ENCODE assay signal across 8 cellular contexts in the genomic region with DNA sequence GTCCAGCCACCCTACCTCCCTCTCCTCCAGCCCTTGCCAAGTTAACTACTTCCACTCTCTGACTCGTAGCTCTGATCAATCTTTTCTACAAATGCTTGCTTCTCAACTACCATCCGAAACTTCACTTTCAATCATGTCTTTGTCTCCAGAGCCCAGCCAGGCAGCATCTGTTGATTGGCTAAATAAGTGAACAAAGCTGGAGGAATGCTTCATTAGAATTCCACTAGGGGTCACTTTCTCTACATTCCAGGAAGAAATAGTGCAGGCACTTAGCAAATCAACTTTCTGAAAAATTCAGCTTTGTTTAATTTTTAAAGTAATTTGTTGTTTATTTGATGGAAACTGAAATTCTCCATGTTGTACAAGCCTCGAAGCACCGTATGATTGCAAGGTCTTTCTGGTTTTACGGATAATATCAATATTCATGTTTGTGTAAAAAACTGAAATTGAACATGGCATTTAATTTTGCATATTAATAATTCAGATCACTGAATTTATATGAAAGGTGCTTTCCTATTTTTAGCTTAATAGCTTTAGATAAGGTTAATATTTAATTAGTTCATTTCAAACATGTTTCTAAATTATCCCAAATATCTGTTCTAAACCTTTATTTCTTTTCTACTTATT. TPM values are rescaled to one million over a fixed set of nuclear protein-coding genes. Genes with fewer than 3 reads are reported as not detected.
DNase-seq lines count a peak whose midpoint lies in the region; ATAC-seq, FAIRE-seq and TF ChIP-seq lines count a peak whose summit lies in the region.

No MANE protein-coding gene starts in this region.

- TF ChIP-seq POLR2A in ovary (IDR thresholded peaks at IDR 0.05): no peak

- no peaks in the 10 kb centered on the region for H3K36me3 ChIP-seq in BLaER1 treated with 17β-estradiol and CSF1 and Interleukin-3, amounts not matched to agents 10 nM and 100 nM
- H3K36me3 ChIP-seq in RWPE2 (ENCODE audit: low read depth) (no peaks in the 10 kb centered on the region), ovary (no peaks in the 10 kb centered on the region)

- H3K36me3 Mint-ChIP-seq in mesothelial cell of epicardium: no peaks in the 10 kb centered on the region

- DNase-seq in GM18507 (ENCODE audit: extremely low spot score, insufficient read length, low read depth): no peak
- DNase-seq in LHCN-M2 (ENCODE audit: low read depth): peak; percentile 48
- no peak for DNase-seq in RWPE2 (ENCODE audit: low spot score)
- DNase-seq in mesothelial cell of epicardium (ENCODE audit: low spot score in 2 of 2, unreplicated experiment in 2 of 2): no peak
- DNase-seq in ovary: no peak

- FAIRE-seq in GM18507 (lab: Jason Lieb, UNC): peak; percentile 80
- peak; percentile 70 for FAIRE-seq in endometrium (lab: Jason Lieb, UNC)

- H3K9me3 Mint-ChIP-seq in mesothelial cell of epicardium: no peaks in the 10 kb centered on the region

- H3K4me1 Mint-ChIP-seq in mesothelial cell of epicardium: no peaks in the 10 kb centered on the region

- peak; percentile 83 for TF ChIP-seq CTCF in RWPE2 (IDR thresholded peaks at IDR 0.05; ENCODE audit: poor library complexity, severe bottlenecking)
- TF ChIP-seq CTCF in mesothelial cell of epicardium (IDR thresholded peaks at IDR 0.05; ENCODE audit: unreplicated experiment): peak; percentile 58
- TF ChIP-seq CTCF in ovary (IDR thresholded peaks at IDR 0.05): no peak

- 27 to 52% (median 34%) methylated on average over 5 of the region's 5 CpGs for WGBS in ovary, 3 donors

- H3K4me3 ChIP-seq in BLaER1 treated with 17β-estradiol and CSF1 and Interleukin-3, amounts not matched to agents 10 nM and 100 nM: no peak overlapping the region
- H3K4me3 ChIP-seq in RWPE2 (ENCODE audit: severe bottlenecking) (no peak overlapping the region), ovary (no peak overlapping the region)

- ATAC-seq in RWPE2 (ENCODE audit: low read depth) (peak; percentile 58; the same call in 2 of the 3 replicates), GM21825 (IDR thresholded peaks at IDR 0.05; ENCODE audit: unreplicated experiment) (no peak)

- TF ChIP-seq EP300 in ovary (IDR thresholded peaks at IDR 0.05): no peak

- peaks cover 0 to 55% (median 34%) of the 10 kb centered on the region in 10 experiments; a peak in 18 of 20 replicates for H3K4me1 ChIP-seq in BLaER1 treated with 17β-estradiol and CSF1 and Interleukin-3, amounts not matched to agents 10 nM and 100 nM
- H3K4me1 ChIP-seq in RWPE2 (ENCODE audit: insufficient read depth, poor library complexity, severe bottlenecking) (peaks cover 3% of the 10 kb centered on the region), ovary (ENCODE audit: insufficient read depth) (no peaks in the 10 kb centered on the region)

- peak overlapping the region in 7 of 11 experiments; percentile 30 to 79 (median 68); a peak in 12 of 22 replicates for H3K9ac ChIP-seq in BLaER1 treated with 17β-estradiol and CSF1 and Interleukin-3, amounts not matched to agents 10 nM and 100 nM

- no peak overlapping the region for H3K27ac Mint-ChIP-seq in mesothelial cell of epicardium

- no peaks in the 10 kb centered on the region for H3K27me3 Mint-ChIP-seq in mesothelial cell of epicardium (ENCODE audit: low read depth)

- no peaks in the 10 kb centered on the region for H3K9me3 ChIP-seq in BLaER1 treated with 17β-estradiol and CSF1 and Interleukin-3, amounts not matched to agents 10 nM and 100 nM (replicated peaks in 1 of 11)
- H3K9me3 ChIP-seq in RWPE2 (ENCODE audit: severe bottlenecking) (peaks cover 1% of the 10 kb centered on the region), ovary (no peaks in the 10 kb centered on the region)

- H3K27ac ChIP-seq in BLaER1 treated with 17β-estradiol and CSF1 and Interleukin-3, amounts not matched to agents 10 nM and 100 nM: peak overlapping the region in 10 of 11 experiments; percentile 66 to 96 (median 81); a peak in 18 of 22 replicates
- H3K27ac ChIP-seq in RWPE2 (ENCODE audit: poor library complexity, severe bottlenecking): no peak overlapping the region
- no peak overlapping the region for H3K27ac ChIP-seq in ovary

- no peak overlapping the region for H3K4me3 Mint-ChIP-seq in mesothelial cell of epicardium

- no peaks in the 10 kb centered on the region; a peak in 1 of 22 replicates for H3K27me3 ChIP-seq in BLaER1 treated with 17β-estradiol and CSF1 and Interleukin-3, amounts not matched to agents 10 nM and 100 nM
- H3K27me3 ChIP-seq in RWPE2 (ENCODE audit: insufficient read depth, poor library complexity, severe bottlenecking) (no peaks in the 10 kb centered on the region), ovary (no peaks in the 10 kb centered on the region)

- peak overlapping the region in 7 of 11 experiments; percentile 64 to 81 (median 76); a peak in 14 of 22 replicates for H3K4me2 ChIP-seq in BLaER1 treated with 17β-estradiol and CSF1 and Interleukin-3, amounts not matched to agents 10 nM and 100 nM

- no peaks in the 10 kb centered on the region for H4K20me1 ChIP-seq in BLaER1 treated with 17β-estradiol and CSF1 and Interleukin-3, amounts not matched to agents 10 nM and 100 nM

- intact Hi-C loops in ovary (cut with DNase I): no loop called here

RNA-seq across cellular contexts. Expression of a gene that starts 32.4 kb away (rescaled TPM):
- 1.7 and 2.0 TPM in 2 replicates for total RNA-seq in LHCN-M2 (2014; rRNA removed)
- polyA plus RNA-seq in LHCN-M2 (2012): 0.40 TPM
- total RNA-seq in mesothelial cell of epicardium: 10.8 to 12.3 TPM (median 11.3 TPM) in 3 replicates
- 1 to 10 TPM; 2.6 to 6.7 (median 5.1) TPM for total RNA-seq in ovary
- 1 to 10 TPM; 1.1 to 1.4 TPM for polyA plus RNA-seq in ovary

Comparison
In these comparisons a context has a peak if more than half of its experiments do, and no peak if none do; other contexts are left out.
1. H3K27ac ChIP-seq: peak in BLaER1 treated with 17β-estradiol and CSF1 and Interleukin-3, amounts not matched to agents 10 nM and 100 nM (10 of 11); none in RWPE2 (single experiment) and ovary (0 of 2).
2. CTCF ChIP-seq: peak in RWPE2 (single experiment) and mesothelial cell of epicardium (single experiment); none in ovary (0 of 3).